ENCODE assay signal across 14 cellular contexts in genomic region chr12:38350342-38351181, GRCh38. TPM values are rescaled to one million over a fixed set of nuclear protein-coding genes. Genes with fewer than 3 reads are reported as not detected.
DNase-seq lines count a peak whose midpoint lies in the region; ATAC-seq and TF ChIP-seq lines count a peak whose summit lies in the region.
"Had no signal": no experiment of that assay in that cellular context is flagged by ENCODE, and none has a peak within 500 bp of the region (broad histone marks: within the 10 kb centered on the region; RNA-seq: fewer than 3 reads in every experiment).

No MANE protein-coding gene starts in this region.

- H2AFZ ChIP-seq in OCI-LY7 (ENCODE audit: low read length), result no peak overlapping the region
- H2AFZ ChIP-seq: GM23248 had no signal

- H3K9me3 ChIP-seq in BLaER1 treated with 17β-estradiol and CSF1 and Interleukin-3, amounts not matched to agents 10 nM and 100 nM (replicated peaks in 1 of 11), result peaks cover 0 to 18% (median 10%) of the 10 kb centered on the region in 11 experiments; a peak in 13 of 22 replicates
- H3K9me3 ChIP-seq in OCI-LY7 (ENCODE audit: low read length) (no peaks in the 10 kb centered on the region), uterus (no peaks in the 10 kb centered on the region)
- H3K9me3 ChIP-seq: sigmoid colon had no signal

- no TSS peak for BruUV-seq in OCI-LY7 (replicated peaks; lab: Mats Ljungman, UMichigan)

- TF ChIP-seq CTCF in type B pancreatic cell (conservative IDR thresholded peaks at IDR 0.05), result no peak
- TF ChIP-seq CTCF in OCI-LY7 (conservative IDR thresholded peaks at IDR 0.05; ENCODE audit: low read length), result no peak
- no peak for TF ChIP-seq CTCF in uterus (IDR thresholded peaks at IDR 0.05)

- intact Hi-C loops in OCI-LY7 (cut with micrococcal nuclease; ENCODE audit: unreplicated experiment), result no loop called here
- intact Hi-C loops in uterus (cut with DNase I; ENCODE audit: low total_unique reads), result no loop called here

- peak overlapping the region in 6 of 11 experiments; percentile 5 to 37 (median 20); a peak in 4 of 22 replicates for H3K27ac ChIP-seq in BLaER1 treated with 17β-estradiol and CSF1 and Interleukin-3, amounts not matched to agents 10 nM and 100 nM
- H3K27ac ChIP-seq in OCI-LY7 (ENCODE audit: low read depth, low read length, poor library complexity, severe bottlenecking) (no peak overlapping the region), uterus (no peak overlapping the region)
- H3K27ac ChIP-seq: GM23248, sigmoid colon had no signal

- no peaks in the 10 kb centered on the region for H4K20me1 ChIP-seq in BLaER1 treated with 17β-estradiol and CSF1 and Interleukin-3, amounts not matched to agents 10 nM and 100 nM
- no peaks in the 10 kb centered on the region for H4K20me1 ChIP-seq in OCI-LY7 (ENCODE audit: insufficient read depth, low read length)

- ATAC-seq in GM19324 (IDR thresholded peaks at IDR 0.05; ENCODE audit: low FRiP score, unreplicated experiment) (peak; percentile 97), HG02884 (IDR thresholded peaks at IDR 0.05; ENCODE audit: unreplicated experiment) (peak; percentile 99)
- ATAC-seq: left ventricle myocardium superior had no signal

- H3K4me3 Mint-ChIP-seq in type B pancreatic cell, result no peak overlapping the region
- H3K4me3 Mint-ChIP-seq: activated naive CD8-positive, alpha-beta T cell; stimulated activated naive CD8-positive, alpha-beta T cell treated with anti-CD3 and anti-CD28 coated beads, Interleukin-15, Interleukin-2, amounts not matched to agents 100 ng/mL and 50 ng/mL, for 24 hours had no signal

- H3K4me2 ChIP-seq in BLaER1 treated with 17β-estradiol and CSF1 and Interleukin-3, amounts not matched to agents 10 nM and 100 nM, result peak overlapping the region; percentile 30 to 68 (median 53); a peak in 19 of 22 replicates
- no peak overlapping the region for H3K4me2 ChIP-seq in OCI-LY7 (ENCODE audit: low read length)

- no peaks in the 10 kb centered on the region for H3K4me1 Mint-ChIP-seq in type B pancreatic cell (ENCODE audit: unreplicated experiment)

- H3K9me2 ChIP-seq in OCI-LY7 (ENCODE audit: insufficient read depth, low read length), result no peaks in the 10 kb centered on the region

- H3K36me3 Mint-ChIP-seq in type B pancreatic cell, result no peaks in the 10 kb centered on the region
- H3K36me3 Mint-ChIP-seq: activated naive CD8-positive, alpha-beta T cell had no signal

- POLR2A ChIA-PET in OCI-LY7 (lab: Charles Lee), result no interaction called here

- peaks cover 4 to 21% (median 15%) of the 10 kb centered on the region in 10 experiments; a peak in 16 of 20 replicates for H3K4me1 ChIP-seq in BLaER1 treated with 17β-estradiol and CSF1 and Interleukin-3, amounts not matched to agents 10 nM and 100 nM
- H3K4me1 ChIP-seq in OCI-LY7 (ENCODE audit: insufficient read depth, low read length, poor library complexity, severe bottlenecking) (no peaks in the 10 kb centered on the region), uterus (no peaks in the 10 kb centered on the region)
- H3K4me1 ChIP-seq: sigmoid colon had no signal

- H3K27me3 ChIP-seq in BLaER1 treated with 17β-estradiol and CSF1 and Interleukin-3, amounts not matched to agents 10 nM and 100 nM, result no peaks in the 10 kb centered on the region
- H3K27me3 ChIP-seq in uterus, result no peaks in the 10 kb centered on the region
- H3K27me3 ChIP-seq: sigmoid colon had no signal

- no peaks in the 10 kb centered on the region for H3K27me3 Mint-ChIP-seq in type B pancreatic cell
- H3K27me3 Mint-ChIP-seq: stimulated activated naive CD8-positive, alpha-beta T cell treated with anti-CD3 and anti-CD28 coated beads, Interleukin-15, Interleukin-2, amounts not matched to agents 100 ng/mL and 50 ng/mL, for 24 hours had no signal

- TF ChIP-seq POLR2A in uterus (IDR thresholded peaks at IDR 0.05), result no peak

- peak; percentile 2 for DNase-seq in NAMALWA (ENCODE audit: low spot score)
- no peak for DNase-seq in type B pancreatic cell (ENCODE audit: extremely low spot score, unreplicated experiment)
- no peak for DNase-seq in OCI-LY7 (ENCODE audit: low spot score)
- DNase-seq in effector CD8-positive, alpha-beta T cell (lab: John Stamatoyannopoulos, UW), result no peak
- DNase-seq in uterus, result no peak
- DNase-seq: C1 segment of cervical spinal cord, GM23248, left ventricle myocardium superior, sigmoid colon had no signal

- H3K27ac Mint-ChIP-seq in type B pancreatic cell, result no peak overlapping the region
- H3K27ac Mint-ChIP-seq: activated naive CD8-positive, alpha-beta T cell; stimulated activated naive CD8-positive, alpha-beta T cell treated with anti-CD3 and anti-CD28 coated beads, Interleukin-15, Interleukin-2, amounts not matched to agents 100 ng/mL and 50 ng/mL, for 24 hours had no signal

- no peaks in the 10 kb centered on the region for H3K79me2 ChIP-seq in OCI-LY7 (ENCODE audit: insufficient read depth, low read depth, low read length)

- peak overlapping the region in 1 of 11 experiments; percentile 36; a peak in 2 of 22 replicates for H3K9ac ChIP-seq in BLaER1 treated with 17β-estradiol and CSF1 and Interleukin-3, amounts not matched to agents 10 nM and 100 nM
- H3K9ac ChIP-seq: GM23248 had no signal

- no peaks in the 10 kb centered on the region for H3K36me3 ChIP-seq in BLaER1 treated with 17β-estradiol and CSF1 and Interleukin-3, amounts not matched to agents 10 nM and 100 nM
- H3K36me3 ChIP-seq in OCI-LY7 (ENCODE audit: insufficient read depth, low read length), result no peaks in the 10 kb centered on the region
- H3K36me3 ChIP-seq in uterus, result no peaks in the 10 kb centered on the region
- H3K36me3 ChIP-seq: sigmoid colon had no signal

- CTCF ChIA-PET in OCI-LY7 (lab: Charles Lee; ENCODE audit: unreplicated experiment), result no interaction called here

- H3K9me3 Mint-ChIP-seq in type B pancreatic cell, result no peaks in the 10 kb centered on the region

- no peak overlapping the region for H3K4me3 ChIP-seq in BLaER1 treated with 17β-estradiol and CSF1 and Interleukin-3, amounts not matched to agents 10 nM and 100 nM
- H3K4me3 ChIP-seq in OCI-LY7 (ENCODE audit: low read depth, low read length, poor library complexity, severe bottlenecking) (no peak overlapping the region), uterus (no peak overlapping the region)
- H3K4me3 ChIP-seq: GM23248, sigmoid colon had no signal

RNA-seq across cellular contexts. Expression of gene ALG10B, which starts 34.0 kb away (rescaled TPM):
- 10.5 and 14.0 TPM in 2 replicates for total RNA-seq in type B pancreatic cell (ENCODE audit: low replicate concordance)
- 11.2 and 16.8 TPM in 2 replicates for total RNA-seq in OCI-LY7 (2014; rRNA removed; shearing (Covaris generic))
- total RNA-seq in OCI-LY7 (2022), result 23.6 and 24.1 TPM in 2 replicates
- 10 to 100 TPM; 11.6 to 66.6 (median 21.9) TPM for total RNA-seq in uterus

Comparison
In these comparisons a context has a peak if more than half of its experiments do, and no peak if none do; other contexts are left out.
1. H3K27ac ChIP-seq: peak in BLaER1 treated with 17β-estradiol and CSF1 and Interleukin-3, amounts not matched to agents 10 nM and 100 nM (6 of 11); none in OCI-LY7 (single experiment) and uterus (0 of 2).